ENCODE assay signal across 1 cellular context in genomic region chr11:47355283-47356128, GRCh38.
TF ChIP-seq lines count a peak whose summit lies in the region.

No MANE protein-coding gene starts in this region.

TF ChIP-seq in GM12878, 131 proteins besides CTCF, POLR2A, EP300 and RAD21 (continued from another document):
- TF ChIP-seq POU2F2 (IDR thresholded peaks at IDR 0.05; ENCODE audit: borderline replicate concordance, low read depth, low read length) (0 out of 3 replicates have a peak, but pooled peaks have one; percentile 23), KAT2A (conservative IDR thresholded peaks at IDR 0.05; ENCODE audit: control insufficient read depth, low read depth, low read length) (no peak), ZSCAN29 (IDR thresholded peaks at IDR 0.05) (no peak), RELA (IDR thresholded peaks at IDR 0.05; ENCODE audit: borderline replicate concordance, partially characterized antibody) (no peak), HSF1 (IDR thresholded peaks at IDR 0.05; ENCODE audit: low read depth, low read length) (no peak), HCFC1 (IDR thresholded peaks at IDR 0.05; ENCODE audit: low read length) (no peak), TCF3 (IDR thresholded peaks at IDR 0.05; ENCODE audit: borderline replicate concordance, insufficient read depth, low read depth, low read length) (peak; percentile 72; the same call in 1 of the 2 replicates), NR2C2 (IDR thresholded peaks at IDR 0.05; ENCODE audit: borderline replicate concordance, control insufficient read depth, insufficient read length, low read depth) (peak; percentile 9), ZBTB11 (CRISPR knock-in tag; IDR thresholded peaks at IDR 0.05) (no peak), SKIL (IDR thresholded peaks at IDR 0.05; ENCODE audit: low read depth, poor library complexity, severe bottlenecking) (no peak), KDM1A (IDR thresholded peaks at IDR 0.05; ENCODE audit: borderline replicate concordance) (no peak), IKZF2 (IDR thresholded peaks at IDR 0.05) (no peak), SPI1 (IDR thresholded peaks at IDR 0.05; ENCODE audit: borderline replicate concordance, insufficient read depth, low read depth, low read length) (no peak), CBX5 (IDR thresholded peaks at IDR 0.05; ENCODE audit: low read depth) (no peak), ZNF207 (IDR thresholded peaks at IDR 0.05; ENCODE audit: borderline replicate concordance) (no peak), ELK1 (IDR thresholded peaks at IDR 0.05; ENCODE audit: low read depth, low read length) (no peak), BCL3 (IDR thresholded peaks at IDR 0.05; ENCODE audit: borderline replicate concordance, insufficient read depth, low read depth, low read length, poor library complexity, severe bottlenecking) (peak; percentile 96), PBX3 (IDR thresholded peaks at IDR 0.05; ENCODE audit: insufficient replicate concordance, low read depth, low read length) (peak; percentile 23)
